In the genomic region with DNA sequence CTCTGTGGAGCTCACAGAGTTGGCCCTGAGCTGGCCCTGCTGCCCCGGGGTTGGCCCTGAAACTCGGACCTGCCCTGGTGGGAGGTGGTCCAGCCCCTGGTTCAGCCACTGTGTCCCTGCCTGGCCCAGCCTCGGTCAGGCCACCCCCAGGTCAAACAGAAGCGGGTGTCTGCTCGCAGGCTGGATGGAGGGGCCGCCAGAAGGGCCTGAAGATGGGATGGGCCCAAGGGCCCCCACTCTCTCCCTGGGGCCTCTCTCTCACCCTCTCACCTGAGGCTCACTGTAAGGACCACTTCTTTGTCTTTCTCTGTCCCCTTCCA, we compare ENCODE assay signal across 1 cellular context.
TF ChIP-seq lines count a peak whose summit lies in the region.

No MANE protein-coding gene starts in this region.

TF ChIP-seq in WTC11, 78 proteins besides CTCF, POLR2A, EP300 and RAD21 (continued from another document):
- peak; percentile 56; the same call in 1 of the 2 replicates for TF ChIP-seq AFF4 (CRISPR knock-in tag; IDR thresholded peaks at IDR 0.05; ENCODE audit: borderline replicate concordance)
